8 cellular contexts compared by ENCODE assay signal in the genomic region with DNA sequence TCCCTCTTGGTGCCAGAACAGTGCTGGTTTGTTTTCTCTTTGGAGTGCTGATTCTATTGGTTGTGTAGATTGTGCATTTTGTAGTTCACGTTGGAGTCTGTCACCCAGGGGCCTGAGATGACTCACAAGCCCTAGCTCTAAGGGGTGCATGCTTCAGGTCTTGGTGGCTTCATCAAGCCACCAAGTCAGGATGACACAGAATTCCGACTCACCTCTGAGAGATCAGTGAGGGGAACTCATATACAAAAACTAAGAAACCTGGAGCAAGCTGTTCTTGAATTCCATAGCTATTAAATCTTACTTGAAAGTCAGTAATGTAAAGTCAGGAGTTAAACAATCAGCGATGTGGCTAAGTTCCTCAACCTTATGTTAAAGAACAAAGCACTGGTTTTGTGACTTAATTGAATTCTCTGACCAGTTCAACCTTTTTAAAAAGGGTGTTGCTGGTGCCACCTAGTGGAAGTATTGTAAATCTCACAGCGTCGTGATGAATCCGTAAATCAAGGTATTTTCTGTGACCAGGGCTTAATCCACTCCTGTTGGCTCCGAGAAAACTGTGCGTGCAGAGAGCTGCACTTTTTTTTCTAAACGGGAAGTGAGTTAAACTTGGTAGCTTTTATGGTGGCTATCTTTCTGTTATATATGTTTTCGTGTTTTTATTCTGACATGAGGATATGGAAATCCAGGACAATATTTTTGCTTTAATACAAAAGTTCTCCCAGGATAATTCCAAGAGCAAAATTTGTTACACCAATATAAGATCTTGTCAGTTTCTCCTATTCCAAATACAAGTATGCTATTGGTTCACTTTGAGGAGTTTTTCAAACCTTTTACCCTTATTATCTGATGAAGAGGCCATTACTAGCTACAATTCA. TPM values are rescaled to one million over a fixed set of nuclear protein-coding genes. Genes with fewer than 3 reads are reported as not detected.
DNase-seq lines count a peak whose midpoint lies in the region; ATAC-seq and TF ChIP-seq lines count a peak whose summit lies in the region.

No MANE protein-coding gene starts in this region.

- intact Hi-C loops in Panc1 (cut with micrococcal nuclease; ENCODE audit: unreplicated experiment), result loop anchor here (1.0 to 10.0 kb wide), 2 partner anchors 114 to 208 kb away; no protein-coding TSS in a partner anchor
- intact Hi-C loops in body of pancreas (cut with DNase I), result loop anchor here (10.0 kb wide), 1 partner anchor 126 kb away; no protein-coding TSS in a partner anchor

- H3K4me2 ChIP-seq in GM23338, result no peak overlapping the region
- H3K4me2 ChIP-seq in KMS-11, result peak overlapping the region; percentile 26; the same call in 1 of the 2 replicates

- TF ChIP-seq CTCF in GM23338 (conservative IDR thresholded peaks at IDR 0.05; ENCODE audit: low read depth in 2 of 2) (peak; percentile 79 to 83), KMS-11 (conservative IDR thresholded peaks at IDR 0.05; ENCODE audit: low read depth, low read length) (peak; percentile 79), Panc1 (IDR thresholded peaks at IDR 0.05) (peak; percentile 89), body of pancreas (IDR thresholded peaks at IDR 0.05) (peak; percentile 33 to 88 (median 85))

- no peak for TF ChIP-seq POLR2A in body of pancreas (IDR thresholded peaks at IDR 0.05)

- no peak overlapping the region for H3K27ac Mint-ChIP-seq in GM23338

- H3K27ac ChIP-seq in GM23338 (ENCODE audit: low read depth) (no peak overlapping the region), KMS-11 (no peak overlapping the region), Panc1 (ENCODE audit: low read length) (no peak overlapping the region), body of pancreas (no peak overlapping the region)

- no peaks in the 10 kb centered on the region for H3K9me2 ChIP-seq in GM23338 (ENCODE audit: insufficient read depth)

- H3K36me3 ChIP-seq in GM23338 (ENCODE audit: insufficient read depth) (no peaks in the 10 kb centered on the region), KMS-11 (ENCODE audit: insufficient read depth) (no peaks in the 10 kb centered on the region), Panc1 (ENCODE audit: control insufficient read depth, insufficient read depth, low read length) (no peaks in the 10 kb centered on the region), body of pancreas (replicated peaks in 1 of 2; ENCODE audit: insufficient read depth in 1 of 2, low read depth in 2 of 2) (no peaks in the 10 kb centered on the region)

- no peaks in the 10 kb centered on the region for H3K79me2 ChIP-seq in GM23338 (replicated peaks; ENCODE audit: insufficient read depth)
- H3K79me2 ChIP-seq in KMS-11 (ENCODE audit: insufficient read depth, low read depth), result no peaks in the 10 kb centered on the region

- peaks cover 3% of the 10 kb centered on the region for H3K27me3 Mint-ChIP-seq in GM23338 (ENCODE audit: insufficient read depth, low read depth, poor library complexity)

- no peak overlapping the region for H3K9ac ChIP-seq in KMS-11

- CTCF ChIA-PET in Panc1 (lab: Charles Lee), result interaction anchor here (1.0 to 1.3 kb wide), 2 partner anchors 26 to 146 kb away, joined by 3 to 7 read pairs; no protein-coding TSS in a partner anchor

- H3K9me3 Mint-ChIP-seq in GM23338, result peaks cover 2% of the 10 kb centered on the region; the same call in 1 of the 3 replicates

- H4K20me1 ChIP-seq in GM23338 (replicated peaks; ENCODE audit: insufficient read depth) (no peaks in the 10 kb centered on the region), KMS-11 (ENCODE audit: insufficient read depth) (no peaks in the 10 kb centered on the region)

- in situ Hi-C loops in Panc1 (cut with HindIII; ENCODE audit: low pct_unique_long_range_greater_than_20kb, low sequenced_read_pairs), result no loop called here

- H3K4me1 Mint-ChIP-seq in GM23338, result peaks cover 15% of the 10 kb centered on the region

- H3K4me3 Mint-ChIP-seq in GM23338, result no peak overlapping the region

- POLR2A ChIA-PET in Panc1 (lab: Charles Lee), result no interaction called here

- ATAC-seq in GM23338 (peak; percentile 93), Panc1 (peak; percentile 96), body of pancreas (peak; percentile 85)

- H3K4me3 ChIP-seq in GM23338, result no peak overlapping the region
- no peak overlapping the region for H3K4me3 ChIP-seq in KMS-11 (IDR thresholded peaks at IDR 0.05; ENCODE audit: insufficient read depth, low read depth, low read length)
- no peak overlapping the region for H3K4me3 ChIP-seq in Panc1 (ENCODE audit: low read depth in 2 of 2, low read length in 2 of 2)
- H3K4me3 ChIP-seq in body of pancreas, result no peak overlapping the region

- BruUV-seq in Panc1 (replicated peaks; lab: Mats Ljungman, UMichigan), result no TSS peak

- H3F3A ChIP-seq in GM23338 (replicated peaks; ENCODE audit: low read depth), result no peaks in the 10 kb centered on the region

- H3K4me1 ChIP-seq in GM23338 (ENCODE audit: insufficient read depth) (peaks cover 5% of the 10 kb centered on the region; the same call in 1 of the 2 replicates), KMS-11 (ENCODE audit: low read depth, poor library complexity, severe bottlenecking) (no peaks in the 10 kb centered on the region), Panc1 (ENCODE audit: control insufficient read depth, insufficient read depth, low read length) (no peaks in the 10 kb centered on the region), body of pancreas (no peaks in the 10 kb centered on the region)

- H3K27me3 ChIP-seq in GM23338 (ENCODE audit: insufficient read depth) (no peaks in the 10 kb centered on the region), KMS-11 (ENCODE audit: insufficient read depth, low read depth) (no peaks in the 10 kb centered on the region), Panc1 (ENCODE audit: control insufficient read depth, insufficient read depth, low read length) (peaks cover 5% of the 10 kb centered on the region; the same call in 1 of the 2 replicates), body of pancreas (no peaks in the 10 kb centered on the region)

- peaks cover 3% of the 10 kb centered on the region; the same call in 2 of the 3 replicates for H3K36me3 Mint-ChIP-seq in GM23338 (ENCODE audit: low read depth)

- no peak overlapping the region for H2AFZ ChIP-seq in GM23338
- 0 out of 2 replicates have a peak overlapping the region, but pooled peaks have one; percentile 19 for H2AFZ ChIP-seq in KMS-11 (ENCODE audit: low read depth)

- DNase-seq in activated T-cell treated with anti-CD3 and anti-CD28 coated beads for 1 hour (ENCODE audit: low read depth) (peak; percentile 2), GM23338 (ENCODE audit: low spot score) (peak; percentile 93), Panc1 (ENCODE audit: low read depth, low spot score) (peak; percentile 47), body of pancreas (peak; percentile 49 to 70 (median 64)), inferior parietal cortex (ENCODE audit: extremely low spot score) (peak; percentile 85)
- DNase-seq in activated T-cell treated with anti-CD3 and anti-CD28 coated beads, Interleukin-2, amount 50 U/mL, for 1 hour, result no peak
- DNase-seq in stimulated activated CD4-positive, alpha-beta T cell treated with anti-CD3 and anti-CD28 coated beads, Interleukin-2, amount 100 ng/mL, for 4 hours (ENCODE audit: low read depth), result peak; percentile 3

- H3K9me3 ChIP-seq in Panc1 (ENCODE audit: control insufficient read depth, insufficient read depth, low read depth, low read length) (no peaks in the 10 kb centered on the region), body of pancreas (no peaks in the 10 kb centered on the region)

- WGBS in body of pancreas, 2 donors, result 14 to 17% methylated on average over 10 of the region's 10 CpGs

RNA-seq across cellular contexts. Expression of a gene that starts 14.6 kb away (rescaled TPM):
- not detected in 2 replicates for total RNA-seq in GM23338 (2014; rRNA removed; shearing (Covaris generic))
- polyA plus RNA-seq in GM23338 (2016; fragmentation: Nextera tagmentation; extraction: Ambion mirVana), result not detected in 2 replicates
- 0.15 TPM for total RNA-seq in Panc1 (2021; ENCODE audit: unreplicated experiment)
- not detected for polyA plus RNA-seq in Panc1 (2012; ENCODE audit: insufficient read length)
- total RNA-seq in body of pancreas, result not detected
